In the genomic region with DNA sequence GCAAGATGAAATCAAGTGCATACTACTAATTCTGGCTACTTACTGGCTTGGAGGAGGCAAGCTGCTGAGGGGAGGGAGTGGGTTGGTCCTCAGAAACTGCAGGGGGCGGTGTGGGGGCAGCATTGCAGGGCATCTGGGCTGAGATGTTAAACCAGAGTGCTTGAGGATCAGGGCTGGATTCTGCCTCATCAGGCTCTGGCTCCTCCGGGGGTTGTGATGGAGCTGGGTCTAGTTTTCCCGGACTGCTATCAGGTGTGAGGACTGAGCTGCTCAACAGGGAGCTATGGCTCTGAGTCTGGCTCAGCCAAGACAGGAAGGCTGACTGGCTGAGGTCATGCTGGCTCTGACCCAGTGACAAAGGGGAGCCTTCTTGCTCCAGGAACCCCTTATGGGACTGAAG, we compare ENCODE assay signal across 8 cellular contexts. TPM values are rescaled to one million over a fixed set of nuclear protein-coding genes. Genes with fewer than 3 reads are reported as not detected.
DNase-seq lines count a peak whose midpoint lies in the region; ATAC-seq and TF ChIP-seq lines count a peak whose summit lies in the region.

No MANE protein-coding gene starts in this region.

- no peak for TF ChIP-seq EP300 in gastroesophageal sphincter (IDR thresholded peaks at IDR 0.05)

- ATAC-seq in Right ventricle myocardium superior (ENCODE audit: poor library complexity) (peak; percentile 40), gastroesophageal sphincter (peak; percentile 18), GM19455 (IDR thresholded peaks at IDR 0.05; ENCODE audit: unreplicated experiment) (no peak)
- no peak for ATAC-seq in stimulated activated memory B cell treated with anti-CD40 and anti-IgM and Interleukin-4, amounts not matched to agents 10 μg/mL and 1 μg/mL and 100 μg/mL, for 72 hours

- no peaks in the 10 kb centered on the region for H3K27me3 Mint-ChIP-seq in type B pancreatic cell
- no peaks in the 10 kb centered on the region for H3K27me3 Mint-ChIP-seq in stimulated activated memory B cell treated with anti-CD40 and anti-IgM and Interleukin-4, amounts not matched to agents 10 μg/mL and 1 μg/mL and 100 μg/mL, for 72 hours

- TF ChIP-seq CTCF in right atrium auricular region (IDR thresholded peaks at IDR 0.05): no peak
- TF ChIP-seq CTCF in gastroesophageal sphincter (IDR thresholded peaks at IDR 0.05): no peak
- TF ChIP-seq CTCF in type B pancreatic cell (conservative IDR thresholded peaks at IDR 0.05): no peak

- H3K9me3 ChIP-seq in right atrium auricular region: no peaks in the 10 kb centered on the region
- H3K9me3 ChIP-seq in gastroesophageal sphincter: no peaks in the 10 kb centered on the region

- H3K4me1 Mint-ChIP-seq in type B pancreatic cell (ENCODE audit: unreplicated experiment): no peaks in the 10 kb centered on the region
- peaks cover 6% of the 10 kb centered on the region for H3K4me1 Mint-ChIP-seq in stimulated activated memory B cell treated with anti-CD40 and anti-IgM and Interleukin-4, amounts not matched to agents 10 μg/mL and 1 μg/mL and 100 μg/mL, for 72 hours

- intact Hi-C loops in Right ventricle myocardium superior (cut with DNase I): no loop called here

- no peak for TF ChIP-seq POLR2A in gastroesophageal sphincter (IDR thresholded peaks at IDR 0.05)

- peak overlapping the region; percentile 41 for H3K27ac Mint-ChIP-seq in type B pancreatic cell
- H3K27ac Mint-ChIP-seq in stimulated activated memory B cell treated with anti-CD40 and anti-IgM and Interleukin-4, amounts not matched to agents 10 μg/mL and 1 μg/mL and 100 μg/mL, for 72 hours: no peak overlapping the region

- H3K4me1 ChIP-seq in right atrium auricular region (no peaks in the 10 kb centered on the region), gastroesophageal sphincter (peaks cover 0 to 8% (median 0%) of the 10 kb centered on the region in 3 donors)

- WGBS in gastroesophageal sphincter (ENCODE audit: low coverage in 1 of 2), 2 donors: no CpG with 5 or more reads among the region's 3 CpGs

- H3K27ac ChIP-seq in right atrium auricular region (no peak overlapping the region), gastroesophageal sphincter (peak overlapping the region in 1 of 4 donors; percentile 37)

- H3K4me3 Mint-ChIP-seq in type B pancreatic cell: no peak overlapping the region
- H3K4me3 Mint-ChIP-seq in stimulated activated memory B cell treated with anti-CD40 and anti-IgM and Interleukin-4, amounts not matched to agents 10 μg/mL and 1 μg/mL and 100 μg/mL, for 72 hours: no peak overlapping the region

- no peaks in the 10 kb centered on the region for H3K9me3 Mint-ChIP-seq in type B pancreatic cell
- H3K9me3 Mint-ChIP-seq in stimulated activated memory B cell treated with anti-CD40 and anti-IgM and Interleukin-4, amounts not matched to agents 10 μg/mL and 1 μg/mL and 100 μg/mL, for 72 hours: no peaks in the 10 kb centered on the region

- no peak overlapping the region for H3K4me3 ChIP-seq in right atrium auricular region
- no peak overlapping the region for H3K4me3 ChIP-seq in gastroesophageal sphincter

- H3K36me3 Mint-ChIP-seq in type B pancreatic cell: peaks cover 45% of the 10 kb centered on the region
- H3K36me3 Mint-ChIP-seq in stimulated activated memory B cell treated with anti-CD40 and anti-IgM and Interleukin-4, amounts not matched to agents 10 μg/mL and 1 μg/mL and 100 μg/mL, for 72 hours: peaks cover 86% of the 10 kb centered on the region

- no peak for DNase-seq in Right ventricle myocardium superior
- no peak for DNase-seq in right atrium auricular region (ENCODE audit: low spot score)
- peak; percentile 19 to 31 for DNase-seq in activated CD4-positive, alpha-beta T cell treated with anti-CD3 and anti-CD28 coated beads for 4 hours
- no peak for DNase-seq in type B pancreatic cell (ENCODE audit: extremely low spot score, unreplicated experiment)
- DNase-seq in NK-92 treated with Interleukin-12 subunit alpha and Interleukin-12 subunit beta, amount 100 ng/mL, for 24 hours (lab: John Stamatoyannopoulos, UW): no peak

- H3K27me3 ChIP-seq in right atrium auricular region: no peaks in the 10 kb centered on the region
- no peaks in the 10 kb centered on the region for H3K27me3 ChIP-seq in gastroesophageal sphincter

- H3K36me3 ChIP-seq in right atrium auricular region (peaks cover 90% of the 10 kb centered on the region), gastroesophageal sphincter (peaks cover 9 to 100% of the 10 kb centered on the region in 2 donors)

RNA-seq across cellular contexts. Expression of a gene that starts 28.6 kb away (rescaled TPM):
- 28.5 TPM for total RNA-seq in Right ventricle myocardium superior
- total RNA-seq in right atrium auricular region: 10 to 100 TPM; 38.6 to 42.7 TPM
- total RNA-seq in gastroesophageal sphincter: 10 to 100 TPM; 32.1 to 73.2 (median 54.6) TPM
- total RNA-seq in type B pancreatic cell (ENCODE audit: low replicate concordance): 108 and 112 TPM in 2 replicates

RNA-seq across cellular contexts. Expression of a gene that starts 44.3 kb away (rescaled TPM):
- total RNA-seq in Right ventricle myocardium superior (3,077 TPM), right atrium auricular region (1,000 to 10,000 TPM; 1,028 to 1,860 TPM), gastroesophageal sphincter (100 to 1,000 TPM; 315 to 472 (median 432) TPM), type B pancreatic cell (ENCODE audit: low replicate concordance) (692 and 828 TPM in 2 replicates)

Comparison
In these comparisons a context has a peak if more than half of its experiments do, and no peak if none do; other contexts are left out.
1. ATAC-seq: peak in Right ventricle myocardium superior (single experiment) and gastroesophageal sphincter (single experiment); none in GM19455 (single experiment) and stimulated activated memory B cell treated with anti-CD40 and anti-IgM and Interleukin-4, amounts not matched to agents 10 μg/mL and 1 μg/mL and 100 μg/mL, for 72 hours (single experiment).
2. DNase-seq: peak in activated CD4-positive, alpha-beta T cell treated with anti-CD3 and anti-CD28 coated beads for 4 hours (2 of 2); none in Right ventricle myocardium superior (single experiment), right atrium auricular region (single experiment), type B pancreatic cell (single experiment) and NK-92 treated with Interleukin-12 subunit alpha and Interleukin-12 subunit beta, amount 100 ng/mL, for 24 hours (single experiment).